13 cellular contexts compared by ENCODE assay signal in the genomic region with DNA sequence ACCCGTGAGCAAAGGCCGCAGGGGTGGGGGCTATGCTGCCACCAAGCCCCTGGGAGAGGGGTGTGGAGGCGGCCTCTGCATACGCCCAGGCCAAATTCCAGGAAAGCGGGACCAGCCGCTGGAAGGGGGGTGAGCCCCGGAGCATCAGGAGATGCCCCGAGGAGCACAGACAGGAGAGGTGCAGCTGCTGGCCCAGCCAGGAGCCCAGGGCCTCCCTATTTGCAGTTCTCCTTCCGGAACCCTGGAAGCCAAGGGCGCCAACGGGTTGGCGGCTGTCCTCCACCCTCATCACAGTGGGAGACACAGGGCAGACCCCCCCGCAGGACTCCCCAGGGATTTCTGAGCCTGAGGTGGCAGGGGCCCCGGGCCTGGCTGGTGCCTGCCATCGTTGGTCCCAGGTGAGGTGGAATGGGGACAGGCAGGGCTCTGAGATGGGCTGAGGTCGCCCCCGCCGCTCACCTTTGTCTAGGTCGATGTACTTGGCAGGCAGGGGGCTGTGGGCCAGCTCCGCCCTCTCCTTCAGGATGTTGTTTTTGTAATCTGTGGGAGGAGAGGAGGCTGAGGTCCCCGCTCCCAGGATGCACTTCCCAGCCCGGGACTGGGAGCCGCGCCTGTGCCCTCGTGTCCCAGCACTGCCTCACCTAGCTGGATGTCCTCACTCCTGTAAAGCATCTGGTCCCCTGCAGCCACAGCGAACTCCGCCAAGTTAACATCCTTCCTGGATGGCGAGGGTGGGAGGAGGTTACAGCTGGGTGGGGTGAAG. TPM values are rescaled to one million over a fixed set of nuclear protein-coding genes. Genes with fewer than 3 reads are reported as not detected.
DNase-seq lines count a peak whose midpoint lies in the region; ATAC-seq and TF ChIP-seq lines count a peak whose summit lies in the region.
"Had no signal": no experiment of that assay in that cellular context is flagged by ENCODE, and none has a peak within 500 bp of the region (broad histone marks: within the 10 kb centered on the region; RNA-seq: fewer than 3 reads in every experiment).

No MANE protein-coding gene starts in this region.

- H3K9me3 ChIP-seq in gastroesophageal sphincter, result no peaks in the 10 kb centered on the region

- no peaks in the 10 kb centered on the region for H3K9me3 Mint-ChIP-seq in stimulated activated effector memory CD8-positive, alpha-beta T cell treated with anti-CD3 and anti-CD28 coated beads, Interleukin-12 subunit alpha, Interleukin-12 subunit beta, amount 100 ng/mL, for 72 hours
- H3K9me3 Mint-ChIP-seq: activated B cell treated with CpG ODN at 0.5 μM for 24 hours had no signal

- 61% methylated on average over 4 of the region's 28 CpGs; no CpG with 5 or more reads in 1 of the 2 donors for WGBS in gastroesophageal sphincter (ENCODE audit: low coverage in 1 of 2), 2 donors

- ATAC-seq in gastroesophageal sphincter (no peak), HG03280 (IDR thresholded peaks at IDR 0.05; ENCODE audit: unreplicated experiment) (no peak)
- ATAC-seq in stimulated activated effector memory CD8-positive, alpha-beta T cell treated with anti-CD3 and anti-CD28 coated beads, Interleukin-12 subunit alpha, Interleukin-12 subunit beta, amount 100 ng/mL, for 72 hours, result no peak
- no peak for ATAC-seq in activated CD4-positive, CD25-positive, alpha-beta regulatory T cell treated with anti-CD3 and anti-CD28 coated beads, Interleukin-2, amount 50 U/mL, for 24 hours

- H3K4me1 Mint-ChIP-seq in stimulated activated effector memory CD8-positive, alpha-beta T cell treated with anti-CD3 and anti-CD28 coated beads, Interleukin-12 subunit alpha, Interleukin-12 subunit beta, amount 100 ng/mL, for 72 hours, result peaks cover 7% of the 10 kb centered on the region

- TF ChIP-seq EP300 in gastroesophageal sphincter (IDR thresholded peaks at IDR 0.05), result no peak

- TF ChIP-seq CTCF in gastroesophageal sphincter (IDR thresholded peaks at IDR 0.05), result no peak

- peak overlapping the region in 3 of 4 donors; percentile 72 to 87 (median 79) for H3K27ac ChIP-seq in gastroesophageal sphincter

- TF ChIP-seq POLR2A in gastroesophageal sphincter (IDR thresholded peaks at IDR 0.05), result no peak

- no peak overlapping the region for H3K4me3 ChIP-seq in gastroesophageal sphincter

- peaks cover 0 to 18% of the 10 kb centered on the region in 2 donors for H3K36me3 ChIP-seq in gastroesophageal sphincter

- no peak overlapping the region for H3K27ac Mint-ChIP-seq in stimulated activated effector memory CD8-positive, alpha-beta T cell treated with anti-CD3 and anti-CD28 coated beads, Interleukin-12 subunit alpha, Interleukin-12 subunit beta, amount 100 ng/mL, for 72 hours
- H3K27ac Mint-ChIP-seq: activated B cell treated with CpG ODN at 0.5 μM for 24 hours had no signal

- DNase-seq in NCI-H82 (lab: John Stamatoyannopoulos, UW), result peak; percentile 48
- DNase-seq in NCI-H82 treated with DMSO at 0.1 percent for 48 hours (lab: John Stamatoyannopoulos, UW; ENCODE audit: unreplicated experiment), result no peak
- DNase-seq in M059J (ENCODE audit: low read depth), result peak; percentile 18
- no peak for DNase-seq in stimulated activated effector memory CD8-positive, alpha-beta T cell treated with anti-CD3 and anti-CD28 coated beads, Interleukin-12 subunit alpha, Interleukin-12 subunit beta, amount 100 ng/mL, for 72 hours (ENCODE audit: low spot score in 2 of 2)
- no peak for DNase-seq in activated CD4-positive, alpha-beta T cell treated with anti-CD3 and anti-CD28 coated beads for 1 hour
- DNase-seq: activated B cell treated with CpG ODN at 0.5 μM for 24 hours, activated gamma-delta T cell treated with Interleukin-2 at 50 U/mL for 16 hours, AML-193, NCI-H1694, SIG-M5 had no signal

- H3K4me1 ChIP-seq in gastroesophageal sphincter, result peaks cover 0 to 73% (median 36%) of the 10 kb centered on the region in 3 donors

- peak overlapping the region; percentile 18 for H3K4me3 Mint-ChIP-seq in stimulated activated effector memory CD8-positive, alpha-beta T cell treated with anti-CD3 and anti-CD28 coated beads, Interleukin-12 subunit alpha, Interleukin-12 subunit beta, amount 100 ng/mL, for 72 hours
- H3K4me3 Mint-ChIP-seq: activated B cell treated with CpG ODN at 0.5 μM for 24 hours had no signal

- H3K27me3 ChIP-seq in gastroesophageal sphincter, result peaks cover 58% of the 10 kb centered on the region

- no peaks in the 10 kb centered on the region for H3K36me3 Mint-ChIP-seq in stimulated activated effector memory CD8-positive, alpha-beta T cell treated with anti-CD3 and anti-CD28 coated beads, Interleukin-12 subunit alpha, Interleukin-12 subunit beta, amount 100 ng/mL, for 72 hours

RNA-seq across cellular contexts. Expression of gene DVL1, which starts 4.4 kb away (rescaled TPM):
- 22.4 and 34.5 TPM in 2 replicates for total RNA-seq in M059J (2014; rRNA removed; shearing (Covaris generic))
- total RNA-seq in gastroesophageal sphincter, result 100 to 1,000 TPM in 1 of 4 donors, 10 to 100 TPM in 3; 84.4 to 174 (median 88.9) TPM

RNA-seq across cellular contexts. Expression of gene MXRA8, which starts 4.8 kb away (rescaled TPM):
- 0.25 and 2.6 TPM in 2 replicates for total RNA-seq in M059J (2014; rRNA removed; shearing (Covaris generic))
- 100 to 1,000 TPM in 1 of 4 donors, 10 to 100 TPM in 3; 69.8 to 105 (median 85.4) TPM for total RNA-seq in gastroesophageal sphincter

RNA-seq across cellular contexts. Expression of gene AURKAIP1, which starts 21.4 kb away (rescaled TPM):
- 141 and 178 TPM in 2 replicates for total RNA-seq in M059J (2014; rRNA removed; shearing (Covaris generic))
- total RNA-seq in gastroesophageal sphincter, result 100 to 1,000 TPM; 103 to 138 (median 108) TPM

RNA-seq across cellular contexts. Expression of gene TAS1R3, which starts 22.5 kb away (rescaled TPM):
- not detected in 2 replicates for total RNA-seq in M059J (2014; rRNA removed; shearing (Covaris generic))
- total RNA-seq in gastroesophageal sphincter, result under 1 TPM in 3 of 4 donors, not detected in 1; 0.12 to 0.54 (median 0.40) TPM

RNA-seq across cellular contexts. Expression of gene CPTP, which starts 29.0 kb away (rescaled TPM):
- total RNA-seq in M059J (2014; rRNA removed; shearing (Covaris generic)), result 22.4 and 35.1 TPM in 2 replicates
- 10 to 100 TPM; 10.4 to 42.7 (median 30.1) TPM for total RNA-seq in gastroesophageal sphincter

Comparison
In these comparisons a context has a peak if more than half of its experiments do, and no peak if none do; other contexts are left out.
1. DNase-seq: peak in NCI-H82 (single experiment) and M059J (single experiment); none in NCI-H82 treated with DMSO at 0.1 percent for 48 hours (single experiment), stimulated activated effector memory CD8-positive, alpha-beta T cell treated with anti-CD3 and anti-CD28 coated beads, Interleukin-12 subunit alpha, Interleukin-12 subunit beta, amount 100 ng/mL, for 72 hours (0 of 2) and activated CD4-positive, alpha-beta T cell treated with anti-CD3 and anti-CD28 coated beads for 1 hour (single experiment).
2. RNA of gene MXRA8, which starts 4.8 kb away (total RNA-seq): 69.8 to 105 TPM in gastroesophageal sphincter; 0.25 to 2.6 TPM in M059J; every median in the first group is over 10 times any median in the second.